ENCODE assay signal across 1 cellular context in the genomic region with DNA sequence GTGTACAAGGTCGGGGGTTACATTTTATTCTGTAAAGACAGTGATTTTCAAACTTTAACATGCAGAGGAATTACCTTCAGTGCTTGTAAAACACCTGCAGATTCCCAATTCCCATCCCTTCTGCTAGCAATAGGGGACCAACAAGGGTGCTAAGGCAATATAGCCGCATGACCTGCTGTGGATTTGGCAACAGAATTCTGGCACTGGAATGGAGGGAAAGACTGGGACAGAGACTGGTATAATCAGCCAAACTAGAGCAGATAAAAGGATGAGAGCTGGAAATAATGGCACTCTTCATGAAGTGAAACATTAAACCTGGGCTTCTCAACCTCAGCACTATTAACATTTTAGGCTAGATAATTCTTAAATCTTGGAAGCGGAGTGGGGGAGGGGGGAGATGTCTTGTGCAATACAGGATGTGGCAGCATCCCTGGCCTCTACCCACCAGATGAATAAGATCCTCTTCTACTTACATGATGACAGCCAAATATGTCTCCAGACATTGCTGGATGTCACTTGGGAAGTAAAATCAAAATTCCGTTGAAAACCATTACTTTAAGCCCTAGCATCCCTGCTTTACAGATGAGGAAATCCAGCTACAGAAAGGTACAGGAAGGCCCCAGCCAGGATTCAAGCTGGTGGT.
TF ChIP-seq lines count a peak whose summit lies in the region.

No MANE protein-coding gene starts in this region.

TF ChIP-seq in WTC11, 78 proteins besides CTCF, POLR2A, EP300 and RAD21 (continued from another document):
- TF ChIP-seq MYBL2 (CRISPR knock-in tag; IDR thresholded peaks at IDR 0.05): no peak
- no peak for TF ChIP-seq CREB1 (CRISPR knock-in tag; IDR thresholded peaks at IDR 0.05)
- no peak for TF ChIP-seq ZNF232 (CRISPR knock-in tag; IDR thresholded peaks at IDR 0.05)
- no peak for TF ChIP-seq ZBTB21 (CRISPR knock-in tag; IDR thresholded peaks at IDR 0.05; ENCODE audit: borderline replicate concordance)
- no peak for TF ChIP-seq ELF4 (CRISPR knock-in tag; IDR thresholded peaks at IDR 0.05; ENCODE audit: low read depth)
- TF ChIP-seq RELA (CRISPR knock-in tag; IDR thresholded peaks at IDR 0.05; ENCODE audit: borderline replicate concordance): no peak
- no peak for TF ChIP-seq E2F5 (CRISPR knock-in tag; IDR thresholded peaks at IDR 0.05)
- TF ChIP-seq FOXJ3 (CRISPR knock-in tag; IDR thresholded peaks at IDR 0.05; ENCODE audit: borderline replicate concordance): no peak
- TF ChIP-seq ARID4B (CRISPR knock-in tag; IDR thresholded peaks at IDR 0.05; ENCODE audit: borderline replicate concordance): no peak
- TF ChIP-seq ZMAT4 (CRISPR knock-in tag; IDR thresholded peaks at IDR 0.05): no peak
- no peak for TF ChIP-seq ATF3 (CRISPR knock-in tag; conservative IDR thresholded peaks at IDR 0.05)
- no peak for TF ChIP-seq ZNF416 (CRISPR knock-in tag; IDR thresholded peaks at IDR 0.05)
- TF ChIP-seq MXD4 (CRISPR knock-in tag; IDR thresholded peaks at IDR 0.05; ENCODE audit: borderline replicate concordance): no peak
- TF ChIP-seq NR2C2 (CRISPR knock-in tag; IDR thresholded peaks at IDR 0.05): no peak
